ENCODE assay signal across 27 cellular contexts in genomic region chr12:94384030-94384429, GRCh38.
"Had no signal": no experiment of that assay in that cellular context is flagged by ENCODE, and none has a peak within 500 bp of the region (broad histone marks: within the 10 kb centered on the region; RNA-seq: fewer than 3 reads in every experiment).

No MANE protein-coding gene starts in this region.

- H3K36me3 ChIP-seq: lower lobe of right lung had no signal

- FAIRE-seq: endometrium, keratinocyte had no signal

- ATAC-seq: effector memory CD8-positive, alpha-beta T cell; esophagus mucosa; gastrocnemius medialis; heart right ventricle; left cardiac atrium; left lung; left ventricle myocardium superior; lower lobe of right lung; mucosa of descending colon; naive thymus-derived CD8-positive, alpha-beta T cell had no signal

- DNase-seq: cortex of kidney; effector CD8-positive, alpha-beta T cell; effector memory CD8-positive, alpha-beta T cell; endodermal cell; erythroblast; esophagus squamous epithelium; foreskin fibroblast; foreskin melanocyte; gastrocnemius medialis; glutamatergic neuron; head of caudate nucleus; heart right ventricle; hippocampal formation; left cardiac atrium; left lung; left ventricle myocardium superior; lower lobe of right lung; mesenchymal stem cell; mucosa of descending colon; naive B cell; naive thymus-derived CD8-positive, alpha-beta T cell had no signal

- H3K9me3 ChIP-seq: esophagus squamous epithelium, gastrocnemius medialis had no signal

- H3K27ac ChIP-seq: epithelial cell of prostate, esophagus squamous epithelium, gastrocnemius medialis, heart right ventricle, left lung, lower lobe of right lung had no signal

- H3K27ac Mint-ChIP-seq: dendritic cell treated with granulocyte-macrophage colony-stimulating factor and Interleukin-4, amounts not matched to agents 40 ng/mL and 50 ng/mL, for 4 days; effector memory CD8-positive, alpha-beta T cell; endodermal cell; mesothelial cell of epicardium; naive B cell; naive thymus-derived CD8-positive, alpha-beta T cell had no signal

- H3K27me3 Mint-ChIP-seq: dendritic cell treated with granulocyte-macrophage colony-stimulating factor and Interleukin-4, amounts not matched to agents 40 ng/mL and 50 ng/mL, for 4 days; effector memory CD8-positive, alpha-beta T cell; naive B cell; naive thymus-derived CD8-positive, alpha-beta T cell had no signal

- H3K4me1 ChIP-seq: esophagus squamous epithelium, left lung had no signal

- H3K4me3 Mint-ChIP-seq: dendritic cell treated with granulocyte-macrophage colony-stimulating factor and Interleukin-4, amounts not matched to agents 40 ng/mL and 50 ng/mL, for 4 days; effector memory CD8-positive, alpha-beta T cell; endodermal cell; mesothelial cell of epicardium; naive B cell; naive thymus-derived CD8-positive, alpha-beta T cell had no signal

- H3K4me1 Mint-ChIP-seq: naive B cell; naive thymus-derived CD8-positive, alpha-beta T cell had no signal

- H3K4me3 ChIP-seq: esophagus squamous epithelium, gastrocnemius medialis, heart right ventricle, left lung, lower lobe of right lung, mucosa of descending colon had no signal

- H3K27me3 ChIP-seq: esophagus squamous epithelium, gastrocnemius medialis, heart right ventricle, left lung had no signal
